Comparison of ENCODE assay signal across 8 cellular contexts in the genomic region with DNA sequence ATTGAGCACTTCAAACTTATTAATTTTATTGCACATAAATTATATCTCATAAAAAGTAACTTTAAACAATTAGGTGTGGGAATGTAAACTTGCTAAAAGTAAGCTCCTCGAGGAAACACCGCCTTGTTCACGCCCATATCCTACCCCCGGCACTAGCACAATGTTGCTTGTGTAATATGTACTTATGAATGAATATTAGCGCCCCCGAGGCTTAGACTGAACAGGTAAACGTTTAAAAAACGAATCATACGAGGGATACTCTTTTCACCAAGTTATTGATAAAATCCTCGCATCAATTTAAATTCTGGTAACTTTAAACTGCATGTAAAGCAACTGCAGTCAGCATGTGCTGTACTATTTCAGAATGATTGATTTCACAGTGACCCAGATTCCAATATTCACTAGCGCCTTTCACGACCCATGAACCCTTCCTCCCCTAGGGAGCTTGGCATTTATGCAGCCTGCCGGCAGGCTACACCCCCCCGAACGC. TPM values are rescaled to one million over a fixed set of nuclear protein-coding genes. Genes with fewer than 3 reads are reported as not detected.
DNase-seq lines count a peak whose midpoint lies in the region; ATAC-seq and TF ChIP-seq lines count a peak whose summit lies in the region.

No MANE protein-coding gene starts in this region.

- no peaks in the 10 kb centered on the region for H3K9me3 ChIP-seq in Loucy (ENCODE audit: insufficient read depth, low read depth, low read length)
- no peaks in the 10 kb centered on the region for H3K9me3 ChIP-seq in iPS-15b (ENCODE audit: control insufficient read depth, insufficient read depth, low read length)

- 0 out of 2 replicates have a peak, but pooled peaks cover 6% of the 10 kb centered on the region for H4K20me1 ChIP-seq in GM23338 (replicated peaks; ENCODE audit: insufficient read depth)
- H4K20me1 ChIP-seq in Loucy (ENCODE audit: insufficient read depth, low read length, poor library complexity, severe bottlenecking), result no peaks in the 10 kb centered on the region

- H3K4me3 ChIP-seq in GM23338 (peak overlapping the region; percentile 87), Loucy (ENCODE audit: low read length, poor library complexity, severe bottlenecking) (peak overlapping the region; percentile 77), iPS-15b (ENCODE audit: low read depth, low read length) (peak overlapping the region; percentile 99)

- H3K9me3 Mint-ChIP-seq in GM23338, result no peaks in the 10 kb centered on the region
- no peaks in the 10 kb centered on the region for H3K9me3 Mint-ChIP-seq in activated naive CD4-positive, alpha-beta T cell treated with anti-CD3 and anti-CD28 coated beads, Interleukin-2, amount 50 U/mL, for 72 hours
- no peaks in the 10 kb centered on the region for H3K9me3 Mint-ChIP-seq in stimulated activated naive B cell treated with anti-CD40 and anti-IgM and Interleukin-4, amounts not matched to agents 10 μg/mL and 1 μg/mL and 100 μg/mL, for 72 hours

- DNase-seq in DMS53 (lab: John Stamatoyannopoulos, UW) (peak; percentile 60), DMS53 treated with DMSO at 0.1 percent for 48 hours (lab: John Stamatoyannopoulos, UW; ENCODE audit: unreplicated experiment) (no peak), GM23338 (ENCODE audit: low spot score) (no peak), activated gamma-delta T cell treated with Interleukin-2 at 50 U/mL for 16 hours (no peak)
- DNase-seq in activated naive CD4-positive, alpha-beta T cell treated with anti-CD3 and anti-CD28 coated beads, Interleukin-2, amount 50 U/mL, for 72 hours (ENCODE audit: low spot score in 2 of 2), result no peak
- no peak for DNase-seq in stimulated activated naive B cell treated with anti-CD40 and anti-IgM and Interleukin-4, amounts not matched to agents 10 μg/mL and 1 μg/mL and 100 μg/mL, for 72 hours

- peaks cover 3% of the 10 kb centered on the region for H3K27me3 Mint-ChIP-seq in GM23338 (ENCODE audit: insufficient read depth, low read depth, poor library complexity)
- no peaks in the 10 kb centered on the region for H3K27me3 Mint-ChIP-seq in stimulated activated naive B cell treated with anti-CD40 and anti-IgM and Interleukin-4, amounts not matched to agents 10 μg/mL and 1 μg/mL and 100 μg/mL, for 72 hours

- TF ChIP-seq CTCF in GM23338 (conservative IDR thresholded peaks at IDR 0.05; ENCODE audit: low read depth in 2 of 2), result no peak
- TF ChIP-seq CTCF in Loucy (conservative IDR thresholded peaks at IDR 0.05; ENCODE audit: low read length), result no peak

- H3K27me3 ChIP-seq in GM23338 (ENCODE audit: insufficient read depth) (no peaks in the 10 kb centered on the region), Loucy (ENCODE audit: insufficient read depth, low read length, poor library complexity, severe bottlenecking) (no peaks in the 10 kb centered on the region), iPS-15b (ENCODE audit: control insufficient read depth, insufficient read depth, low read length) (no peaks in the 10 kb centered on the region)

- no peaks in the 10 kb centered on the region; the same call in 1 of the 2 replicates for H3K4me1 ChIP-seq in GM23338 (ENCODE audit: insufficient read depth)
- H3K4me1 ChIP-seq in Loucy (ENCODE audit: insufficient read depth, low read length, poor library complexity, severe bottlenecking), result peaks cover 36% of the 10 kb centered on the region
- no peaks in the 10 kb centered on the region for H3K4me1 ChIP-seq in iPS-15b (ENCODE audit: control insufficient read depth, insufficient read depth, low read length)

- H3K9ac ChIP-seq in Loucy (ENCODE audit: low read depth, low read length, poor library complexity, severe bottlenecking), result peak overlapping the region; percentile 87
- H3K9ac ChIP-seq in iPS-15b (ENCODE audit: low read depth, low read length), result peak overlapping the region; percentile 94

- peaks cover 18% of the 10 kb centered on the region; the same call in 1 of the 2 replicates for H3K36me3 ChIP-seq in GM23338 (ENCODE audit: insufficient read depth)
- H3K36me3 ChIP-seq in Loucy (ENCODE audit: insufficient read depth, low read length), result no peaks in the 10 kb centered on the region
- H3K36me3 ChIP-seq in iPS-15b (ENCODE audit: control insufficient read depth, insufficient read depth, low read length), result peaks cover 8% of the 10 kb centered on the region

- peak overlapping the region; percentile 64 for H3K27ac ChIP-seq in GM23338 (ENCODE audit: low read depth)

- peaks cover 28% of the 10 kb centered on the region; the same call in 2 of the 3 replicates for H3K36me3 Mint-ChIP-seq in GM23338 (ENCODE audit: low read depth)
- H3K36me3 Mint-ChIP-seq in activated naive CD4-positive, alpha-beta T cell treated with anti-CD3 and anti-CD28 coated beads, Interleukin-2, amount 50 U/mL, for 72 hours, result peaks cover 20 to 25% of the 10 kb centered on the region in 2 donors
- H3K36me3 Mint-ChIP-seq in stimulated activated naive B cell treated with anti-CD40 and anti-IgM and Interleukin-4, amounts not matched to agents 10 μg/mL and 1 μg/mL and 100 μg/mL, for 72 hours, result peaks cover 10 to 15% of the 10 kb centered on the region in 2 donors

- peaks cover 29% of the 10 kb centered on the region for H3K79me2 ChIP-seq in GM23338 (replicated peaks; ENCODE audit: insufficient read depth)
- peaks cover 20% of the 10 kb centered on the region for H3K79me2 ChIP-seq in Loucy (ENCODE audit: insufficient read depth, low read length)

- peak; percentile 50 for ATAC-seq in GM23338
- ATAC-seq in activated naive CD4-positive, alpha-beta T cell treated with anti-CD3 and anti-CD28 coated beads, Interleukin-2, amount 50 U/mL, for 72 hours, result peak; percentile 6 to 23
- ATAC-seq in stimulated activated naive B cell treated with anti-CD40 and anti-IgM and Interleukin-4, amounts not matched to agents 10 μg/mL and 1 μg/mL and 100 μg/mL, for 72 hours (replicated peaks), result peak; percentile 13 to 20

- no peaks in the 10 kb centered on the region for H3F3A ChIP-seq in GM23338 (replicated peaks; ENCODE audit: low read depth)
- H3F3A ChIP-seq in Loucy (ENCODE audit: low read depth), result no peaks in the 10 kb centered on the region; the same call in 1 of the 2 replicates

- H3K9me2 ChIP-seq in GM23338 (ENCODE audit: insufficient read depth) (peaks cover 2% of the 10 kb centered on the region; the same call in 1 of the 2 replicates), Loucy (replicated peaks; ENCODE audit: low read depth, low read length) (no peaks in the 10 kb centered on the region)

- H3K4me3 Mint-ChIP-seq in GM23338, result peak overlapping the region; percentile 99
- H3K4me3 Mint-ChIP-seq in stimulated activated naive B cell treated with anti-CD40 and anti-IgM and Interleukin-4, amounts not matched to agents 10 μg/mL and 1 μg/mL and 100 μg/mL, for 72 hours, result peak overlapping the region; percentile 97 to 99

- H3K27ac Mint-ChIP-seq in GM23338, result peak overlapping the region; percentile 96
- H3K27ac Mint-ChIP-seq in activated naive CD4-positive, alpha-beta T cell treated with anti-CD3 and anti-CD28 coated beads, Interleukin-2, amount 50 U/mL, for 72 hours, result peak overlapping the region; percentile 87 to 98
- H3K27ac Mint-ChIP-seq in stimulated activated naive B cell treated with anti-CD40 and anti-IgM and Interleukin-4, amounts not matched to agents 10 μg/mL and 1 μg/mL and 100 μg/mL, for 72 hours, result peak overlapping the region; percentile 96

- H2AFZ ChIP-seq in GM23338 (peak overlapping the region; percentile 88), Loucy (ENCODE audit: low read length) (peak overlapping the region; percentile 77)

- H3K4me2 ChIP-seq in GM23338 (peak overlapping the region; percentile 90), Loucy (ENCODE audit: low read depth, low read length, poor library complexity, severe bottlenecking) (peak overlapping the region; percentile 95)

- H3K4me1 Mint-ChIP-seq in GM23338, result peaks cover 5% of the 10 kb centered on the region; the same call in 1 of the 3 replicates
- peaks cover 7 to 35% of the 10 kb centered on the region in 2 donors for H3K4me1 Mint-ChIP-seq in stimulated activated naive B cell treated with anti-CD40 and anti-IgM and Interleukin-4, amounts not matched to agents 10 μg/mL and 1 μg/mL and 100 μg/mL, for 72 hours

TF ChIP-seq in GM23338, 12 proteins besides CTCF, POLR2A, EP300 and RAD21 (continues in another document):
- no peak for TF ChIP-seq STAT1 (IDR thresholded peaks at IDR 0.05; ENCODE audit: unreplicated experiment)
- no peak for TF ChIP-seq EZH2 (IDR thresholded peaks at IDR 0.05; ENCODE audit: low read depth, unreplicated experiment)
- no peak for TF ChIP-seq EZH2phosphoT487 (IDR thresholded peaks at IDR 0.05; ENCODE audit: unreplicated experiment)
- no peak for TF ChIP-seq NANOG (IDR thresholded peaks at IDR 0.05; ENCODE audit: borderline replicate concordance)
- TF ChIP-seq CREB1 (CRISPR knock-in tag; IDR thresholded peaks at IDR 0.05; ENCODE audit: low read depth), result no peak

RNA-seq across cellular contexts. Expression of a gene that starts 0.6 kb away (rescaled TPM):
- total RNA-seq in GM23338 (2014; rRNA removed; shearing (Covaris generic)), result 37.5 and 51.1 TPM in 2 replicates
- polyA plus RNA-seq in GM23338 (2016; fragmentation: Nextera tagmentation; extraction: Ambion mirVana), result 66.9 and 69.6 TPM in 2 replicates
- 10 to 100 TPM; 44.7 to 49.2 TPM for total RNA-seq in activated naive CD4-positive, alpha-beta T cell treated with anti-CD3 and anti-CD28 coated beads, Interleukin-2, amount 50 U/mL, for 72 hours

RNA-seq across cellular contexts. Expression of a gene that starts 49.8 kb away (rescaled TPM):
- total RNA-seq in GM23338 (2014; rRNA removed; shearing (Covaris generic)), result not detected in 2 replicates
- 0.17 and 0.23 TPM in 2 replicates for polyA plus RNA-seq in GM23338 (2016; fragmentation: Nextera tagmentation; extraction: Ambion mirVana)
- total RNA-seq in activated naive CD4-positive, alpha-beta T cell treated with anti-CD3 and anti-CD28 coated beads, Interleukin-2, amount 50 U/mL, for 72 hours, result not detected
